Comparison of ENCODE assay signal across 9 cellular contexts in genomic region chr21:35438643-35439404, GRCh38.
DNase-seq lines count a peak whose midpoint lies in the region; ATAC-seq and TF ChIP-seq lines count a peak whose summit lies in the region.
"Had no signal": no experiment of that assay in that cellular context is flagged by ENCODE, and none has a peak within 500 bp of the region (broad histone marks: within the 10 kb centered on the region; RNA-seq: fewer than 3 reads in every experiment).

No MANE protein-coding gene starts in this region.

- peak overlapping the region; percentile 11 for H3K27ac ChIP-seq in neutrophil

- peaks cover 6 to 21% of the 10 kb centered on the region in 2 experiments for H3K4me1 ChIP-seq in neutrophil (ENCODE audit: control insufficient read depth in 1 of 2, insufficient read depth in 1 of 2, low read depth in 1 of 2, low read length in 1 of 2)

- H3K9me3 ChIP-seq in neutrophil = no peaks in the 10 kb centered on the region

- H3K4me1 Mint-ChIP-seq in activated CD4-positive, alpha-beta T cell treated with anti-CD3 and anti-CD28 coated beads, Interleukin-2, amount 10 ng/mL, durations not matched to agents 24 days and 14 days = peaks cover 12% of the 10 kb centered on the region

- no peaks in the 10 kb centered on the region for H3K36me3 ChIP-seq in neutrophil

- peak; percentile 70 for DNase-seq in activated CD4-positive, alpha-beta T cell treated with anti-CD3 and anti-CD28 coated beads, Interleukin-2, amount 10 ng/mL, durations not matched to agents 24 days and 14 days
- no peak for DNase-seq in activated CD4-positive, alpha-beta T cell treated with anti-CD3 and anti-CD28 coated beads, Interleukin-2, amount 50 U/mL, for 1 hour
- peak; percentile 29 for DNase-seq in activated T-cell treated with anti-CD3 and anti-CD28 coated beads, Interleukin-2, amount 50 U/mL, for 48 hours
- DNase-seq in HUDEP-2 (lab: John Stamatoyannopoulos, UW; ENCODE audit: unreplicated experiment in 76 of 76) = no peak
- DNase-seq in NCI-H526 (lab: John Stamatoyannopoulos, UW) = no peak
- DNase-seq in NCI-H2196 treated with DMSO at 0.1 percent for 48 hours (lab: John Stamatoyannopoulos, UW; ENCODE audit: unreplicated experiment) = no peak
- DNase-seq: NCI-H510A had no signal

- peaks cover 3% of the 10 kb centered on the region for H3K27me3 ChIP-seq in neutrophil

- no peaks in the 10 kb centered on the region for H3K36me3 Mint-ChIP-seq in activated CD4-positive, alpha-beta T cell treated with anti-CD3 and anti-CD28 coated beads, Interleukin-2, amount 10 ng/mL, durations not matched to agents 24 days and 14 days (ENCODE audit: low read depth)

- no peak overlapping the region for H3K4me3 ChIP-seq in neutrophil (ENCODE audit: low read depth in 1 of 2, low read length in 1 of 2)

- H3K27ac Mint-ChIP-seq in activated CD4-positive, alpha-beta T cell treated with anti-CD3 and anti-CD28 coated beads, Interleukin-2, amount 10 ng/mL, durations not matched to agents 24 days and 14 days = no peak overlapping the region

- intact Hi-C loops in activated CD4-positive, alpha-beta T cell treated with anti-CD3 and anti-CD28 coated beads, Interleukin-2, amount 10 ng/mL, durations not matched to agents 24 days and 14 days (cut with micrococcal nuclease) = no loop called here

- peak; percentile 77 for ATAC-seq in HG03432 (IDR thresholded peaks at IDR 0.05; ENCODE audit: unreplicated experiment)

- H3K9me3 Mint-ChIP-seq in activated CD4-positive, alpha-beta T cell treated with anti-CD3 and anti-CD28 coated beads, Interleukin-2, amount 10 ng/mL, durations not matched to agents 24 days and 14 days = peaks cover 9% of the 10 kb centered on the region

- TF ChIP-seq CTCF in neutrophil (IDR thresholded peaks at IDR 0.05) = no peak

- peak overlapping the region; percentile 25 for H3K4me3 Mint-ChIP-seq in activated CD4-positive, alpha-beta T cell treated with anti-CD3 and anti-CD28 coated beads, Interleukin-2, amount 10 ng/mL, durations not matched to agents 24 days and 14 days

- peaks cover 20% of the 10 kb centered on the region for H3K27me3 Mint-ChIP-seq in activated CD4-positive, alpha-beta T cell treated with anti-CD3 and anti-CD28 coated beads, Interleukin-2, amount 10 ng/mL, durations not matched to agents 24 days and 14 days

Comparison
In these comparisons a context has a peak if more than half of its experiments do, and no peak if none do; other contexts are left out.
1. DNase-seq: peak in activated CD4-positive, alpha-beta T cell treated with anti-CD3 and anti-CD28 coated beads, Interleukin-2, amount 10 ng/mL, durations not matched to agents 24 days and 14 days (single experiment) and activated T-cell treated with anti-CD3 and anti-CD28 coated beads, Interleukin-2, amount 50 U/mL, for 48 hours (2 of 2); none in activated CD4-positive, alpha-beta T cell treated with anti-CD3 and anti-CD28 coated beads, Interleukin-2, amount 50 U/mL, for 1 hour (single experiment), HUDEP-2 (0 of 76), NCI-H526 (0 of 2) and NCI-H2196 treated with DMSO at 0.1 percent for 48 hours (single experiment).